ENCODE assay signal across 8 cellular contexts in the genomic region with DNA sequence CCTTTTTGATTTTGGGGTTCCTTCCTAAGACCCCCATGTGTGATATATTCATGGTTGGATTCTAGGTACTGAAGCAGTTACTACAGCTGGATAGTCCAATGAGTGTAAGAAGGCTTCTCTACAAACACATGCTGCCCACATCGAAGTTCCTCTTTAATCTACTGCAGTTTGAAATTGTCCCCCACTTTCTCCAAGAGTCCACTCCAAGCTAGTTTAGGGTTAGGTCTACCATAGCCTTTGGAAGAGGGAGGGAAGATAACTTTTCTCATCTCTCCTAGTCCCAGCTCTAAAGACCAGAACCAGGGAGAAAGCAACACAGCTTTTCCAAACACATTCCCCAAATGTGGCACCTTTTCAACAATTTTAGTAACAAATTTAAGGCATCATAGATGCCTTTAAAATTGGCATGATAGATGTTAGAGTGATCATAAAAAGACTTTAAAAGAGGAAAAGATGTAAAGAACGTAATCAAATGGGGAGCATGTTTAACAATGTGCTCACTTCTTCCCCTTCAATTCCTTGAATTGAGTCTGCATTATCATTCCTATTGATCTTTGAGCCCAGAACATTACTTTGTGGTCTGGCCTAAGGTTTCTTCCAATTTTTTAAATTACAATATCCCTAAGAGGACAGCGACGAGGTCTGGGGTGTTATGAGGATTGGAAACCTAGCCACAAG. TPM values are rescaled to one million over a fixed set of nuclear protein-coding genes. Genes with fewer than 3 reads are reported as not detected.
DNase-seq lines count a peak whose midpoint lies in the region; ATAC-seq, FAIRE-seq and TF ChIP-seq lines count a peak whose summit lies in the region.

No MANE protein-coding gene starts in this region.

- H3K4me1 ChIP-seq in heart right ventricle = peaks cover 4 to 18% (median 7%) of the 10 kb centered on the region in 9 donors
- H3K4me1 ChIP-seq in right atrium auricular region = peaks cover 0 to 9% of the 10 kb centered on the region in 2 donors
- H3K4me1 ChIP-seq in astrocyte (ENCODE audit: insufficient read depth, low read length) = peaks cover 10% of the 10 kb centered on the region
- no peaks in the 10 kb centered on the region for H3K4me1 ChIP-seq in mesendoderm (ENCODE audit: control insufficient read depth, low read depth, low read length)
- H3K4me1 ChIP-seq in vagina = peaks cover 13% of the 10 kb centered on the region

- H3K23ac ChIP-seq in mesendoderm (ENCODE audit: low read length) = no peak overlapping the region

- H2AK5ac ChIP-seq in mesendoderm (ENCODE audit: low read length) = no peak overlapping the region

- peak overlapping the region; percentile 98 for H3K27ac Mint-ChIP-seq in astrocyte (ENCODE audit: unreplicated experiment)

- intact Hi-C loops in heart right ventricle (cut with DNase I) = loop anchor here in 4 of 10 donors (10.0 kb wide), 5 partner anchors 202 to 322 kb away; a partner anchor contains a TSS
- intact Hi-C loops in vagina (cut with DNase I) = loop anchor here (10.0 kb wide), 1 partner anchor 232 kb away; no protein-coding TSS in a partner anchor

- H3K27me3 Mint-ChIP-seq in astrocyte (ENCODE audit: low read depth, unreplicated experiment) = no peaks in the 10 kb centered on the region

- H3K4me2 ChIP-seq in astrocyte (ENCODE audit: low read length) = peak overlapping the region; percentile 98
- H3K4me2 ChIP-seq in mesendoderm (ENCODE audit: low read length) = peak overlapping the region; percentile 21

- TF ChIP-seq CTCF in heart right ventricle (IDR thresholded peaks at IDR 0.05) = no peak
- TF ChIP-seq CTCF in right atrium auricular region (IDR thresholded peaks at IDR 0.05) = no peak
- TF ChIP-seq CTCF in astrocyte (IDR thresholded peaks at IDR 0.05; ENCODE audit: insufficient read depth, low read depth, low read length) = no peak
- no peak for TF ChIP-seq CTCF in vagina (IDR thresholded peaks at IDR 0.05)

- ATAC-seq in heart right ventricle = no peak
- no peak for ATAC-seq in HG02759 (IDR thresholded peaks at IDR 0.05; ENCODE audit: unreplicated experiment)

- 84 to 86% methylated on average over 4 of the region's 4 CpGs for WGBS in heart right ventricle, 2 donors
- whole genome bisulfite sequencing in mesendoderm (ENCODE audit: extremely low coverage, insufficient coverage, low lambda C conversion rate) = no CpG with 5 or more reads among the region's 4 CpGs

- H3K79me2 ChIP-seq in astrocyte (ENCODE audit: insufficient read depth, low read length) (peaks cover 18% of the 10 kb centered on the region), mesendoderm (ENCODE audit: control insufficient read depth, insufficient read depth, low read length) (peaks cover 14% of the 10 kb centered on the region)

- no peak overlapping the region for H4K8ac ChIP-seq in mesendoderm (ENCODE audit: low read depth, low read length)

- peak overlapping the region in 5 of 10 donors; percentile 93 to 98 (median 96) for H3K27ac ChIP-seq in heart right ventricle
- H3K27ac ChIP-seq in right atrium auricular region = peak overlapping the region in 1 of 2 donors; percentile 97
- H3K27ac ChIP-seq in astrocyte (ENCODE audit: low read depth, low read length) = peak overlapping the region; percentile 98
- no peak overlapping the region for H3K27ac ChIP-seq in mesendoderm (ENCODE audit: low read depth, low read length)
- H3K27ac ChIP-seq in vagina = peak overlapping the region; percentile 98

- no peak overlapping the region for H2BK5ac ChIP-seq in mesendoderm (ENCODE audit: low read length)

- no peak overlapping the region for H2BK120ac ChIP-seq in mesendoderm (ENCODE audit: low read depth, low read length)

- H2AFZ ChIP-seq in astrocyte (ENCODE audit: low read depth, low read length) = peak overlapping the region; percentile 100

- H3K36me3 Mint-ChIP-seq in astrocyte (ENCODE audit: low read depth, unreplicated experiment) = no peaks in the 10 kb centered on the region

- FAIRE-seq in astrocyte (lab: Jason Lieb, UNC) = no peak

- H3K36me3 ChIP-seq in heart right ventricle (no peaks in the 10 kb centered on the region), right atrium auricular region (no peaks in the 10 kb centered on the region), astrocyte (ENCODE audit: insufficient read depth, low read length) (no peaks in the 10 kb centered on the region), mesendoderm (ENCODE audit: control insufficient read depth, insufficient read depth, low read length) (no peaks in the 10 kb centered on the region), vagina (no peaks in the 10 kb centered on the region)

- H3K4me3 Mint-ChIP-seq in astrocyte (ENCODE audit: unreplicated experiment) = peak overlapping the region; percentile 97

- peak overlapping the region; percentile 62 for H3K56ac ChIP-seq in mesendoderm (ENCODE audit: low read length)

- DNase-seq in heart right ventricle (no peak), right atrium auricular region (ENCODE audit: low spot score) (no peak), astrocyte (ENCODE audit: low read depth) (no peak), mesendoderm (no peak), vagina (ENCODE audit: extremely low spot score in 2 of 2) (no peak), cerebellar nuclear complex (lab: John Stamatoyannopoulos, UW) (no peak), NCI-H2029 treated with DMSO at 0.1 percent for 48 hours (lab: John Stamatoyannopoulos, UW) (no peak)

- no peak overlapping the region for H2BK15ac ChIP-seq in mesendoderm (replicated peaks; ENCODE audit: low read depth)

- H3K4me1 Mint-ChIP-seq in astrocyte (ENCODE audit: low read depth, unreplicated experiment) = peaks cover 8% of the 10 kb centered on the region

- H3K18ac ChIP-seq in mesendoderm (ENCODE audit: low read length) = no peak overlapping the region

- peak overlapping the region; percentile 94 for H3K9ac ChIP-seq in astrocyte (ENCODE audit: low read length)
- peak overlapping the region; percentile 62 for H3K9ac ChIP-seq in mesendoderm (ENCODE audit: low read length)

- peak overlapping the region in 7 of 10 donors; percentile 70 to 97 (median 84) for H3K4me3 ChIP-seq in heart right ventricle
- peak overlapping the region in 1 of 2 donors; percentile 72 for H3K4me3 ChIP-seq in right atrium auricular region
- peak overlapping the region; percentile 92 for H3K4me3 ChIP-seq in astrocyte (ENCODE audit: insufficient read depth, low read depth, low read length)
- no peak overlapping the region for H3K4me3 ChIP-seq in mesendoderm (ENCODE audit: low read length)
- peak overlapping the region; percentile 70 to 86 for H3K4me3 ChIP-seq in vagina

- no peaks in the 10 kb centered on the region for H4K20me1 ChIP-seq in astrocyte (ENCODE audit: insufficient read depth, low read length)

- H3K9me3 Mint-ChIP-seq in astrocyte (ENCODE audit: unreplicated experiment) = no peaks in the 10 kb centered on the region

- H4K5ac ChIP-seq in mesendoderm (ENCODE audit: low read length) = peak overlapping the region; percentile 1

- H3K9me3 ChIP-seq in heart right ventricle (no peaks in the 10 kb centered on the region), right atrium auricular region (no peaks in the 10 kb centered on the region), astrocyte (ENCODE audit: insufficient read depth, low read depth, low read length) (no peaks in the 10 kb centered on the region), vagina (no peaks in the 10 kb centered on the region)

- H3K27me3 ChIP-seq in heart right ventricle (no peaks in the 10 kb centered on the region), right atrium auricular region (no peaks in the 10 kb centered on the region), astrocyte (ENCODE audit: insufficient read depth, low read length) (no peaks in the 10 kb centered on the region), mesendoderm (ENCODE audit: insufficient read depth, low read length, poor library complexity) (no peaks in the 10 kb centered on the region), vagina (no peaks in the 10 kb centered on the region)

- TF ChIP-seq POLR2A in vagina (IDR thresholded peaks at IDR 0.05) = no peak

- no peak overlapping the region for H3K4ac ChIP-seq in mesendoderm (ENCODE audit: low read depth, low read length)

- peaks cover 2% of the 10 kb centered on the region for H3K79me1 ChIP-seq in mesendoderm (ENCODE audit: low read length)

RNA-seq across cellular contexts. Expression of a gene that starts 1.0 kb away (rescaled TPM):
- total RNA-seq in heart right ventricle = 1 to 10 TPM in 1 of 10 donors, under 1 TPM in 6, not detected in 3; 0.13 to 1.4 (median 0.41) TPM
- under 1 TPM in 1 of 2 donors, not detected in 1; 0.06 TPM for polyA plus RNA-seq in heart right ventricle
- under 1 TPM in 1 of 2 donors, not detected in 1; 0.16 TPM for total RNA-seq in right atrium auricular region
- 2.9 and 3.8 TPM in 2 replicates for total RNA-seq in astrocyte
- 24.3 TPM for polyA plus RNA-seq in mesendoderm (2013, experiment 1 of 2)
- 24.4 TPM for polyA plus RNA-seq in mesendoderm (2013, experiment 2 of 2)
- 10.6 TPM for total RNA-seq in vagina
